In genomic region chr7:49724071-49724470, GRCh38 we compare ENCODE assay signal across 36 cellular contexts. TPM values are rescaled to one million over a fixed set of nuclear protein-coding genes. Genes with fewer than 3 reads are reported as not detected.
"Had no signal": no experiment of that assay in that cellular context is flagged by ENCODE, and none has a peak within 500 bp of the region (broad histone marks: within the 10 kb centered on the region; RNA-seq: fewer than 3 reads in every experiment).

No MANE protein-coding gene starts in this region.

- H3K9me3 ChIP-seq: adrenal gland, body of pancreas, breast epithelium had no signal

- H3K27ac ChIP-seq: adrenal gland, body of pancreas, brain microvascular endothelial cell, breast epithelium, VCaP had no signal

- DNase-seq: activated B cell treated with CpG ODN at 0.5 μM for 24 hours; activated CD4-positive, alpha-beta memory T cell treated with anti-CD3 and anti-CD28 coated beads for 36 hours; activated CD4-positive, alpha-beta T cell treated with anti-CD3 and anti-CD28 coated beads for 4 hours; activated CD4-positive, alpha-beta T cell treated with anti-CD3 and anti-CD28 coated beads, Interleukin-2, amount 10 ng/mL, durations not matched to agents 24 days and 14 days; activated CD4-positive, alpha-beta T cell treated with anti-CD3 and anti-CD28 coated beads, Interleukin-2, amount 50 U/mL, for 1 hour; activated CD4-positive, alpha-beta T cell treated with anti-CD3 and anti-CD28 coated beads, Interleukin-2, amount 50 U/mL, for 4 hours; activated CD4-positive, CD25-positive, alpha-beta regulatory T cell treated with anti-CD3 and anti-CD28 coated beads, Interleukin-2, amount 50 U/mL, for 72 hours; activated CD8-positive, alpha-beta memory T cell treated with anti-CD3 and anti-CD28 coated beads, Interleukin-2, amount 50 U/mL, for 4 hours; activated CD8-positive, alpha-beta T cell treated with anti-CD3 and anti-CD28 coated beads for 36 hours; activated effector memory CD4-positive, alpha-beta T cell treated with anti-CD3 and anti-CD28 coated beads, Interleukin-2, amount 50 U/mL, for 16 hours; activated gamma-delta T cell treated with Interleukin-2 at 50 U/mL for 16 hours; activated naive CD4-positive, alpha-beta T cell; activated naive CD4-positive, alpha-beta T cell treated with anti-CD3 and anti-CD28 coated beads for 36 hours; activated naive CD4-positive, alpha-beta T cell treated with anti-CD3 and anti-CD28 coated beads, Interleukin-2, amount 50 U/mL, for 16 hours; activated naive CD8-positive, alpha-beta T cell treated with anti-CD3 and anti-CD28 coated beads for 36 hours; activated T-cell treated with anti-CD3 and anti-CD28 coated beads for 4 hours; activated T-cell treated with anti-CD3 and anti-CD28 coated beads, Interleukin-2, amount 50 U/mL, for 1 hour; activated T-cell treated with anti-CD3 and anti-CD28 coated beads, Interleukin-2, amount 50 U/mL, for 4 hours; activated T-cell treated with anti-CD3 and anti-CD28 coated beads, Interleukin-2, amount 50 U/mL, for 72 hours; adrenal gland; amniotic stem cell; aorta; body of pancreas; brain microvascular endothelial cell; central memory CD4-positive, alpha-beta T cell; T-helper 1 cell; T-helper 2 cell; T-helper 9 cell had no signal

- H3K4me1 ChIP-seq: adrenal gland, body of pancreas, breast epithelium had no signal

- FAIRE-seq: astrocyte, TTC549 had no signal

- H3K4me3 ChIP-seq: adrenal gland, body of pancreas, breast epithelium had no signal

- H3K36me3 ChIP-seq: adrenal gland, brain microvascular endothelial cell, breast epithelium had no signal

- ATAC-seq: activated CD8-positive, alpha-beta T cell treated with anti-CD3 and anti-CD28 coated beads for 36 hours; activated naive CD4-positive, alpha-beta T cell treated with anti-CD3 and anti-CD28 coated beads, Interleukin-2, amount 50 U/mL, for 72 hours; activated T-cell treated with anti-CD3 and anti-CD28 coated beads, Interleukin-2, amount 50 U/mL, for 4 hours; activated T-cell treated with anti-CD3 and anti-CD28 coated beads, Interleukin-2, amount 50 U/mL, for 72 hours; activated T-helper 17 cell treated with anti-CD3 and anti-CD28 coated beads, Interleukin-2, amount 50 U/mL, for 72 hours; body of pancreas had no signal

RNA-seq across cellular contexts. Expression of gene VWC2, which starts 49.4 kb away (rescaled TPM):
- total RNA-seq: activated B cell treated with CpG ODN at 0.5 μM for 24 hours; activated CD4-positive, alpha-beta memory T cell treated with anti-CD3 and anti-CD28 coated beads for 36 hours; activated CD4-positive, alpha-beta T cell treated with anti-CD3 and anti-CD28 coated beads, Interleukin-2, amount 10 ng/mL, durations not matched to agents 24 days and 14 days; activated CD8-positive, alpha-beta memory T cell treated with anti-CD3 and anti-CD28 coated beads for 36 hours; activated CD8-positive, alpha-beta T cell treated with anti-CD3 and anti-CD28 coated beads for 36 hours; activated naive CD4-positive, alpha-beta T cell treated with anti-CD3 and anti-CD28 coated beads for 36 hours; activated naive CD4-positive, alpha-beta T cell treated with anti-CD3 and anti-CD28 coated beads, Interleukin-2, amount 50 U/mL, for 72 hours; activated naive CD8-positive, alpha-beta T cell treated with anti-CD3 and anti-CD28 coated beads for 36 hours; activated T-cell treated with anti-CD3 and anti-CD28 coated beads, Interleukin-2, amount 50 U/mL, for 4 hours; activated T-cell treated with anti-CD3 and anti-CD28 coated beads, Interleukin-2, amount 50 U/mL, for 72 hours; activated T-helper 1 cell treated with anti-CD3 and anti-CD28 coated beads, Interleukin-12 subunit alpha, Interleukin-12 subunit beta, Interleukin-2, Interleukin-4 antibody, amounts not matched to agents 30 ng/mL and 10 ng/mL and 1 ng/mL, durations not matched to agents 14 hours and 24 hours and 36 hours; activated T-helper 17 cell treated with anti-CD3 and anti-CD28 coated beads, Interleukin-2, amount 50 U/mL, for 72 hours; aorta; astrocyte; body of pancreas had no signal
